8 cellular contexts compared by ENCODE assay signal in genomic region chr17:50346313-50347086, GRCh38. TPM values are rescaled to one million over a fixed set of nuclear protein-coding genes. Genes with fewer than 3 reads are reported as not detected.
DNase-seq lines count a peak whose midpoint lies in the region; ATAC-seq and TF ChIP-seq lines count a peak whose summit lies in the region.

No MANE protein-coding gene starts in this region.

- H3K27ac ChIP-seq in endodermal cell (ENCODE audit: low read depth, low read length): no peak overlapping the region

- ATAC-seq in GM19455 (IDR thresholded peaks at IDR 0.05; ENCODE audit: unreplicated experiment) (peak; percentile 46), HG03521 (IDR thresholded peaks at IDR 0.05; ENCODE audit: unreplicated experiment) (peak; percentile 50)
- ATAC-seq in activated CD4-positive, alpha-beta T cell treated with anti-CD3 and anti-CD28 coated beads for 36 hours: peak; percentile 54
- peak; percentile 86 for ATAC-seq in stimulated activated naive CD8-positive, alpha-beta T cell treated with anti-CD3 and anti-CD28 coated beads, Interleukin-15, amount 100 ng/mL, for 72 hours

- H3K27me3 ChIP-seq in endodermal cell (ENCODE audit: control insufficient read depth, insufficient read depth, low read length, poor library complexity, severe bottlenecking): peaks cover 10% of the 10 kb centered on the region

- intact Hi-C loops in activated CD4-positive, alpha-beta T cell treated with anti-CD3 and anti-CD28 coated beads for 36 hours (cut with DNase I, micrococcal nuclease): loop anchor here (1.0 to 2.0 kb wide), 6 partner anchors 26 to 670 kb away; partner anchors contain the start of genes LRRC59 (in 1 of the 2) and RSAD1 (in 1 of the 2)

- peak overlapping the region; percentile 87 for H3K4me3 ChIP-seq in endodermal cell (ENCODE audit: low read length)

- H3K4me1 ChIP-seq in endodermal cell (ENCODE audit: control insufficient read depth, insufficient read depth, low read length): peaks cover 10% of the 10 kb centered on the region

- H3K9me3 ChIP-seq in endodermal cell (ENCODE audit: control insufficient read depth, low read length): no peaks in the 10 kb centered on the region

- H3K9me3 Mint-ChIP-seq in activated CD4-positive, alpha-beta T cell treated with anti-CD3 and anti-CD28 coated beads for 36 hours (ENCODE audit: low read depth): no peaks in the 10 kb centered on the region
- no peaks in the 10 kb centered on the region for H3K9me3 Mint-ChIP-seq in endodermal cell
- no peaks in the 10 kb centered on the region for H3K9me3 Mint-ChIP-seq in stimulated activated naive CD8-positive, alpha-beta T cell treated with anti-CD3 and anti-CD28 coated beads, Interleukin-15, amount 100 ng/mL, for 72 hours

- peak overlapping the region; percentile 90 for H3K4me3 Mint-ChIP-seq in activated CD4-positive, alpha-beta T cell treated with anti-CD3 and anti-CD28 coated beads for 36 hours
- H3K4me3 Mint-ChIP-seq in endodermal cell: peak overlapping the region; percentile 94
- peak overlapping the region; percentile 92 to 97 for H3K4me3 Mint-ChIP-seq in stimulated activated naive CD8-positive, alpha-beta T cell treated with anti-CD3 and anti-CD28 coated beads, Interleukin-15, amount 100 ng/mL, for 72 hours

- 0 to 1% methylated on average over 13 to 55 of the region's 55 CpGs for WGBS in endodermal cell (ENCODE audit: insufficient coverage in 1 of 2, insufficient read length in 1 of 2), 2 experiments

- CTCF ChIA-PET in activated CD4-positive, alpha-beta T cell treated with anti-CD3 and anti-CD28 coated beads for 36 hours (lab: Charles Lee): interaction anchor here (0.7 to 1.4 kb wide), 7 partner anchors 13 to 166 kb away, joined by 3 to 8 read pairs (median 4); no protein-coding TSS in a partner anchor

- DNase-seq in COLO668 (lab: John Stamatoyannopoulos, UW; ENCODE audit: unreplicated experiment) (peak; percentile 10), endodermal cell (peak; percentile 89), myocyte (ENCODE audit: low read depth) (peak; percentile 39), MV-4-11 (lab: John Stamatoyannopoulos, UW) (no peak)
- peak; percentile 71 for DNase-seq in activated CD4-positive, alpha-beta T cell treated with anti-CD3 and anti-CD28 coated beads for 36 hours
- DNase-seq in stimulated activated naive CD8-positive, alpha-beta T cell treated with anti-CD3 and anti-CD28 coated beads, Interleukin-15, amount 100 ng/mL, for 72 hours: peak in 1 of 2 donors; percentile 72

- no peaks in the 10 kb centered on the region for H3K36me3 ChIP-seq in endodermal cell (ENCODE audit: control insufficient read depth, insufficient read depth, low read length)

- peaks cover 35% of the 10 kb centered on the region for H3K4me1 Mint-ChIP-seq in activated CD4-positive, alpha-beta T cell treated with anti-CD3 and anti-CD28 coated beads for 36 hours
- H3K4me1 Mint-ChIP-seq in endodermal cell: peaks cover 28% of the 10 kb centered on the region
- H3K4me1 Mint-ChIP-seq in stimulated activated naive CD8-positive, alpha-beta T cell treated with anti-CD3 and anti-CD28 coated beads, Interleukin-15, amount 100 ng/mL, for 72 hours: peaks cover 53% of the 10 kb centered on the region

- H3K36me3 Mint-ChIP-seq in activated CD4-positive, alpha-beta T cell treated with anti-CD3 and anti-CD28 coated beads for 36 hours (ENCODE audit: low read depth): peaks cover 4% of the 10 kb centered on the region
- peaks cover 15% of the 10 kb centered on the region for H3K36me3 Mint-ChIP-seq in endodermal cell (ENCODE audit: low read depth)

- no peaks in the 10 kb centered on the region for H3K27me3 Mint-ChIP-seq in activated CD4-positive, alpha-beta T cell treated with anti-CD3 and anti-CD28 coated beads for 36 hours
- peaks cover 16% of the 10 kb centered on the region for H3K27me3 Mint-ChIP-seq in endodermal cell (ENCODE audit: insufficient read depth)
- H3K27me3 Mint-ChIP-seq in stimulated activated naive CD8-positive, alpha-beta T cell treated with anti-CD3 and anti-CD28 coated beads, Interleukin-15, amount 100 ng/mL, for 72 hours: no peaks in the 10 kb centered on the region

- peak overlapping the region; percentile 53 for H3K9ac ChIP-seq in endodermal cell (ENCODE audit: extremely low read depth, low read length, poor library complexity, severe bottlenecking)

- POLR2A ChIA-PET in activated CD4-positive, alpha-beta T cell treated with anti-CD3 and anti-CD28 coated beads for 36 hours (lab: Charles Lee): interaction anchor here (0.6 to 1.5 kb wide), 4 partner anchors 25 to 75 kb away, joined by 3 to 8 read pairs (median 4); partner anchors contain the start of gene LRRC59

- H3K27ac Mint-ChIP-seq in activated CD4-positive, alpha-beta T cell treated with anti-CD3 and anti-CD28 coated beads for 36 hours: peak overlapping the region; percentile 83
- peak overlapping the region; percentile 91 for H3K27ac Mint-ChIP-seq in endodermal cell
- peak overlapping the region; percentile 97 to 99 for H3K27ac Mint-ChIP-seq in stimulated activated naive CD8-positive, alpha-beta T cell treated with anti-CD3 and anti-CD28 coated beads, Interleukin-15, amount 100 ng/mL, for 72 hours

- no peak for TF ChIP-seq CTCF in endodermal cell (conservative IDR thresholded peaks at IDR 0.05)

RNA-seq across cellular contexts. Expression of gene XYLT2, which starts 0.6 kb away (rescaled TPM):
- total RNA-seq in activated CD4-positive, alpha-beta T cell treated with anti-CD3 and anti-CD28 coated beads for 36 hours: 10 to 100 TPM; 29.8 to 30.4 TPM
- total RNA-seq in endodermal cell (10 to 100 TPM; 54.1 to 65.9 TPM), myocyte (21.4 and 26.0 TPM in 2 replicates)
- 20.9 TPM for polyA plus RNA-seq in endodermal cell (2013, experiment 1 of 2)
- polyA plus RNA-seq in endodermal cell (2013, experiment 2 of 2): 22.1 TPM
- 27.3 TPM for polyA plus RNA-seq in myocyte (2012)

RNA-seq across cellular contexts. Expression of gene MRPL27, which starts 26.5 kb away (rescaled TPM):
- 10 to 100 TPM; 40.1 to 56.2 TPM for total RNA-seq in activated CD4-positive, alpha-beta T cell treated with anti-CD3 and anti-CD28 coated beads for 36 hours
- total RNA-seq in endodermal cell (10 to 100 TPM; 70.9 to 76.7 TPM), myocyte (51.6 and 63.9 TPM in 2 replicates)
- 69.7 TPM for polyA plus RNA-seq in endodermal cell (2013, experiment 1 of 2)
- polyA plus RNA-seq in endodermal cell (2013, experiment 2 of 2): 62.0 TPM
- polyA plus RNA-seq in myocyte (2012): 82.0 TPM

RNA-seq across cellular contexts. Expression of gene EME1, which starts 26.5 kb away (rescaled TPM):
- total RNA-seq in activated CD4-positive, alpha-beta T cell treated with anti-CD3 and anti-CD28 coated beads for 36 hours: 10 to 100 TPM; 38.3 to 40.8 TPM
- total RNA-seq in endodermal cell (10 to 100 TPM; 14.1 to 26.8 TPM), myocyte (0.62 and 0.68 TPM in 2 replicates)
- polyA plus RNA-seq in endodermal cell (2013, experiment 1 of 2): 26.3 TPM
- 24.8 TPM for polyA plus RNA-seq in endodermal cell (2013, experiment 2 of 2)
- 0.88 TPM for polyA plus RNA-seq in myocyte (2012)

RNA-seq across cellular contexts. Expression of gene LRRC59, which starts 50.8 kb away (rescaled TPM):
- total RNA-seq in activated CD4-positive, alpha-beta T cell treated with anti-CD3 and anti-CD28 coated beads for 36 hours: 10 to 100 TPM; 74.4 to 82.7 TPM
- total RNA-seq in endodermal cell: 10 to 100 TPM; 87.9 to 98.2 TPM
- 79.9 TPM for polyA plus RNA-seq in endodermal cell (2013, experiment 1 of 2)
- polyA plus RNA-seq in endodermal cell (2013, experiment 2 of 2): 86.0 TPM
- total RNA-seq in myocyte: 64.2 and 94.5 TPM in 2 replicates
- polyA plus RNA-seq in myocyte (2012): 98.7 TPM
